In the genomic region with DNA sequence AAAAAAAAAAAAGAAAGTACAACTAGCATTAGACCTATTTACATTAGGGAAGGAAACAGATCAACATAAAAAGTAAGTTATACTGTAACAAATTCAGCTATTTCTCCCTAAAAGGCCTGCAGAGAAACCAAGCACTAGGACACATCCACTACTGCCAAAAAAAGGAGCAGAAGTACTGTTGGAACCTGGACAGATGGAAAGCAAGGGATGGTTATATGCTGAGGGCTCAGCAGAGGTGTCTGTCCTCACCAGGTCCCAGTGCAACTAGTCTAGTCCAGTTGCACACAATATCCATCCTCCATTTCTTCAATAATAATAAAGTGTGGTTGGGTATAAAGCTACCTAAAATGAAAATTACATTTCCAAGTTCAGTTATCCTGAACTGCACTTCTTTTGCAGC, we compare ENCODE assay signal across 34 cellular contexts.
"Had no signal": no experiment of that assay in that cellular context is flagged by ENCODE, and none has a peak within 500 bp of the region (broad histone marks: within the 10 kb centered on the region; RNA-seq: fewer than 3 reads in every experiment).

No MANE protein-coding gene starts in this region.

- H3K9ac ChIP-seq: KMS-11 had no signal

- DNase-seq: activated B cell treated with CpG ODN at 0.5 μM for 24 hours; activated CD4-positive, alpha-beta memory T cell treated with anti-CD3 and anti-CD28 coated beads, Interleukin-2, amount 10 ng/mL, durations not matched to agents 7 days and 5 days; activated CD4-positive, alpha-beta T cell treated with anti-CD3 and anti-CD28 coated beads for 4 hours; activated CD4-positive, alpha-beta T cell treated with anti-CD3 and anti-CD28 coated beads, Interleukin-2, amount 50 U/mL, for 1 hour; activated CD4-positive, CD25-positive, alpha-beta regulatory T cell treated with anti-CD3 and anti-CD28 coated beads, Interleukin-2, amount 50 U/mL, for 72 hours; activated CD8-positive, alpha-beta memory T cell treated with anti-CD3 and anti-CD28 coated beads for 24 hours; activated CD8-positive, alpha-beta memory T cell treated with anti-CD3 and anti-CD28 coated beads, Interleukin-2, amount 10 ng/mL, durations not matched to agents 7 days and 5 days; activated CD8-positive, alpha-beta memory T cell treated with anti-CD3 and anti-CD28 coated beads, Interleukin-2, amount 50 U/mL, for 48 hours; activated effector memory CD4-positive, alpha-beta T cell treated with Interleukin-2 at 50 U/mL for 16 hours; activated naive CD4-positive, alpha-beta T cell treated with anti-CD3 and anti-CD28 coated beads, Interleukin-2, amount 10 ng/mL, durations not matched to agents 7 days and 5 days; activated naive CD8-positive, alpha-beta T cell treated with anti-CD3 and anti-CD28 coated beads, Interleukin-2, amount 50 U/mL, for 24 hours; activated T-cell treated with anti-CD3 and anti-CD28 coated beads, Interleukin-2, amount 50 U/mL, for 48 hours; anterior cingulate cortex; central memory CD4-positive, alpha-beta T cell; MM.1S; MV-4-11; NCI-H1092; NCI-H1436 treated with DMSO at 0.1 percent for 48 hours; NCI-H187; NCI-H2029 treated with DMSO at 0.1 percent for 48 hours; NCI-H2107; NCI-H2171; NCI-H510A treated with DMSO at 0.1 percent for 48 hours; NCI-H526 treated with DMSO at 0.1 percent for 48 hours; NCI-H774; SIG-M5; SW 1271; T-helper 1 cell; T-helper 2 cell; T-helper 9 cell had no signal

- H3K27ac ChIP-seq: KMS-11, VCaP had no signal

- FAIRE-seq: bronchial epithelial cell had no signal

- ATAC-seq: activated CD8-positive, alpha-beta memory T cell treated with anti-CD3 and anti-CD28 coated beads, Interleukin-2, amount 10 ng/mL, durations not matched to agents 7 days and 5 days; activated naive CD8-positive, alpha-beta T cell treated with anti-CD3 and anti-CD28 coated beads, Interleukin-2, amount 50 U/mL, for 24 hours; Panc1 had no signal

- H3K4me2 ChIP-seq: KMS-11 had no signal
